In the genomic region with DNA sequence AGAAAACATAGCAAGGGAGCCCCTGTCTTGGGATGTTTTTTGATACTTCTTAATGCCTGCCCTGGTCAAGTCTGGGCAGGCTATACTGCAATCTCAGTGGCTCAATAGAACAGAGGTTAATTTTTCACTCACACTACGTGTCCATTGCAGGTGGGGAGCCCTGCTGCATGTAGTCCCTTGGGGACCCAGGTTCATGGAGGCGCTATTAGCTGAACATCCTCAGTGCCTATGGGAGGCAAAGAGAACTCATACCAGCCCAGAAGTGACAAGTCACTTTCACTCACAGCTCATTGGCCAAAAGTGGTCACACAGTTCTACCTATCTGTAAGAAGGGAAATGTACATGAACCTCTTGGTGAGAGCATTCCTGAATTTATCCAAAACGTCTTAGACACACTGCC, we compare ENCODE assay signal across 20 cellular contexts. TPM values are rescaled to one million over a fixed set of nuclear protein-coding genes. Genes with fewer than 3 reads are reported as not detected.
A peak's percentile ranks its signal among the peaks of the same experiment; 100 is the strongest.
DNase-seq lines count a peak whose midpoint lies in the region; ATAC-seq, FAIRE-seq and TF ChIP-seq lines count a peak whose summit lies in the region.
"Had no signal": no experiment of that assay in that cellular context is flagged by ENCODE, and none has a peak within 500 bp of the region (broad histone marks: within the 10 kb centered on the region; RNA-seq: fewer than 3 reads in every experiment).

No MANE protein-coding gene starts in this region.

- TF ChIP-seq RAD21 in GM12878 (IDR thresholded peaks at IDR 0.05; ENCODE audit: insufficient read depth, low read depth, low read length), result no peak

- no peak for TF ChIP-seq POLR2A in GM12878 (IDR thresholded peaks at IDR 0.05; ENCODE audit: low read depth, low read length)
- no peak for TF ChIP-seq POLR2A in esophagus squamous epithelium (IDR thresholded peaks at IDR 0.05)

- no peak overlapping the region for H3K4me2 ChIP-seq in GM12878 (ENCODE audit: control insufficient read depth, insufficient read depth)
- H3K4me2 ChIP-seq: KMS-11 had no signal

- H3K79me2 ChIP-seq in GM12878 (ENCODE audit: control insufficient read depth, insufficient read depth, low read length), result no peaks in the 10 kb centered on the region

- no peaks in the 10 kb centered on the region for H3K27me3 ChIP-seq in GM12878 (replicated peaks in 1 of 2; ENCODE audit: control insufficient read depth in 2 of 2, insufficient read depth in 2 of 2, low read length in 1 of 2)
- peaks cover 0 to 14% (median 0%) of the 10 kb centered on the region in 4 donors for H3K27me3 ChIP-seq in esophagus squamous epithelium

- no peak overlapping the region for H3K27ac ChIP-seq in GM12878 (ENCODE audit: control insufficient read depth, insufficient read depth)
- H3K27ac ChIP-seq in esophagus squamous epithelium, result no peak overlapping the region
- H3K27ac ChIP-seq: GM23248, KMS-11 had no signal

- WGBS in GM12878 (ENCODE audit: insufficient coverage, insufficient replicate concordance, low lambda C conversion rate, missing lambda C conversion rate), result 18% methylated on average over 3 of the region's 3 CpGs
- 22 to 64% methylated on average over 2 to 3 of the region's 3 CpGs for WGBS in esophagus squamous epithelium, 2 donors

- RAD21 ChIA-PET in GM12878 (lab: Charles Lee; ENCODE audit: unreplicated experiment), result no interaction called here

- TF ChIP-seq EP300 in GM12878 (IDR thresholded peaks at IDR 0.05; ENCODE audit: borderline replicate concordance in 1 of 2, control insufficient read depth in 1 of 2, low read depth in 2 of 2, low read length in 2 of 2), result no peak

- ATAC-seq in GM18858 (IDR thresholded peaks at IDR 0.05; ENCODE audit: unreplicated experiment), result peak; percentile 71
- ATAC-seq in GM19351 (IDR thresholded peaks at IDR 0.05; ENCODE audit: unreplicated experiment), result peak; percentile 63
- peak; percentile 60 for ATAC-seq in HG03196 (IDR thresholded peaks at IDR 0.05; ENCODE audit: unreplicated experiment)
- ATAC-seq in GM12878, result peak; percentile 72

- H2AFZ ChIP-seq in GM12878 (ENCODE audit: control insufficient read depth, low read depth, low read length), result no peak overlapping the region
- H2AFZ ChIP-seq: GM23248 had no signal

- no peaks in the 10 kb centered on the region for H3K36me3 ChIP-seq in GM12878 (ENCODE audit: control insufficient read depth in 2 of 2, insufficient read depth in 2 of 2, low read length in 1 of 2)
- no peaks in the 10 kb centered on the region for H3K36me3 ChIP-seq in esophagus squamous epithelium

- H3K4me1 ChIP-seq in GM12878 (ENCODE audit: control insufficient read depth, insufficient read depth, low read length) (peaks cover 4% of the 10 kb centered on the region), esophagus squamous epithelium (no peaks in the 10 kb centered on the region)

- no peak for TF ChIP-seq CTCF in GM12878 (IDR thresholded peaks at IDR 0.05 in 2 of 3, conservative IDR thresholded peaks at IDR 0.05 in 1 of 3; ENCODE audit: control insufficient read depth in 2 of 3, extremely low read depth in 1 of 3, insufficient read depth in 1 of 3, low read depth in 3 of 3, low read length in 3 of 3)
- TF ChIP-seq CTCF in esophagus squamous epithelium (IDR thresholded peaks at IDR 0.05), result no peak

- in situ Hi-C loops in GM12878 (cut with MboI), result no loop called here

- no TSS peak for BruUV-seq in GM12878 (replicated peaks; lab: Mats Ljungman, UMichigan)

- H3K9me3 ChIP-seq in GM12878 (replicated peaks; ENCODE audit: control insufficient read depth, insufficient read depth, low read length), result no peaks in the 10 kb centered on the region
- H3K9me3 ChIP-seq in esophagus squamous epithelium, result no peaks in the 10 kb centered on the region

- no peaks in the 10 kb centered on the region for H4K20me1 ChIP-seq in GM12878 (ENCODE audit: control insufficient read depth, insufficient read depth)

- CTCF ChIA-PET in GM12878 (lab: Yijun Ruan, JAX), result interaction anchor here (1.0 kb wide), 1 partner anchor 11 kb away, joined by 3 read pairs; no protein-coding TSS in a partner anchor

- FAIRE-seq in GM12878 (lab: Jason Lieb, UNC), result no peak
- no peak for FAIRE-seq in RCC 7860 (lab: Jason Lieb, UNC)
- FAIRE-seq: A204.1, GM18507 had no signal

- H3K4me3 ChIP-seq in GM12878 (no peak overlapping the region), esophagus squamous epithelium (no peak overlapping the region)
- H3K4me3 ChIP-seq: GM23248 had no signal

- DNase-seq in GM12878 (ENCODE audit: low read depth, low spot score), result no peak
- DNase-seq in T-helper 1 cell, result no peak
- DNase-seq in RCC 7860 (ENCODE audit: low spot score), result no peak
- no peak for DNase-seq in esophagus squamous epithelium (lab: John Stamatoyannopoulos, UW)
- no peak for DNase-seq in OCI-M1 (lab: John Stamatoyannopoulos, UW)
- DNase-seq: C1 segment of cervical spinal cord, DMS153, GM23248, NCI-H187 treated with DMSO at 0.1 percent for 48 hours, NCI-H510A, NCI-H82, SHP77 treated with DMSO at 0.1 percent for 48 hours had no signal

- SMC1A ChIA-PET in GM12878 (lab: Charles Lee; ENCODE audit: uncharacterized antibody, unreplicated experiment), result no interaction called here

- H3K9ac ChIP-seq in GM12878 (ENCODE audit: control insufficient read depth, insufficient read depth, low read length), result no peak overlapping the region
- H3K9ac ChIP-seq: GM23248, KMS-11 had no signal

- POLR2A ChIA-PET in GM12878 (lab: Charles Lee), result no interaction called here

- intact Hi-C loops in GM12878 (cut with micrococcal nuclease; ENCODE audit: unreplicated experiment) (no loop called here), esophagus squamous epithelium (cut with DNase I) (no loop called here)

TF ChIP-seq in GM12878, 131 proteins besides CTCF, POLR2A, EP300 and RAD21:
- TF ChIP-seq KLF5 (IDR thresholded peaks at IDR 0.05; ENCODE audit: partially characterized antibody) (no peak), TCF12 (IDR thresholded peaks at IDR 0.05; ENCODE audit: low read depth, low read length) (no peak), JUND (IDR thresholded peaks at IDR 0.05; ENCODE audit: low read depth, low read length) (no peak)

RNA-seq across cellular contexts. Expression of gene CGA, which starts 23.2 kb away (rescaled TPM):
- total RNA-seq in GM12878 (2013; cell fraction: nucleolus; rRNA removed), result not detected in 2 replicates
- not detected in 2 replicates for total RNA-seq in GM12878 (2014; rRNA removed)
- total RNA-seq in GM12878 (2014; rRNA removed; fragmentation: Illumina TruSeq; extraction: Trizol), result not detected in 2 replicates
- total RNA-seq in GM12878 (2021), result not detected in 2 replicates
- polyA plus RNA-seq in GM12878 (2011; ENCODE audit: low read depth), result not detected
- polyA plus RNA-seq in GM12878 (2011; rRNA removed), result 0.11 and 0.26 TPM in 2 replicates
- 0.09 and 0.12 TPM in 2 replicates for polyA plus RNA-seq in GM12878 (2011; cell fraction: cytosol; rRNA removed)
- not detected in 2 replicates for polyA plus RNA-seq in GM12878 (2011; cell fraction: nucleus; rRNA removed)
- not detected in 2 replicates for polyA plus RNA-seq in GM12878 (2012)
- polyA plus RNA-seq in GM12878 (2014; fragmentation: Illumina TruSeq; extraction: Trizol), result 0.10 TPM in 1 of 2 replicates, not detected in the other
- polyA plus RNA-seq in GM12878 (2014; fragmentation: Nextera tagmentation; extraction: Ambion mirVana), result under 1 TPM; 0.13 to 0.27 TPM
- polyA plus RNA-seq in GM12878 (2014; rRNA removed), result not detected in 2 replicates
- not detected for polyA plus RNA-seq in GM12878 (2016; fragmentation: Nextera tagmentation; extraction: Ambion mirVana)
- polyA minus RNA-seq in GM12878 (2011; rRNA and poly(A)+ RNA removed), result not detected in 2 replicates
- 18.8 and 25.4 TPM in 2 replicates for polyA minus RNA-seq in GM12878 (2011; cell fraction: cytosol; rRNA and poly(A)+ RNA removed)
- polyA minus RNA-seq in GM12878 (2011; cell fraction: nucleus; rRNA and poly(A)+ RNA removed), result 0.85 and 5.6 TPM in 2 replicates
- not detected for total RNA-seq in esophagus squamous epithelium
- total RNA-seq: MCF 10A; T-helper 2 cell treated with Interferon-gamma antibody and Interleukin-4, amounts not matched to agents 100 ng/mL and 5 ng/mL, for 36 hours had no signal
